In the genomic region with DNA sequence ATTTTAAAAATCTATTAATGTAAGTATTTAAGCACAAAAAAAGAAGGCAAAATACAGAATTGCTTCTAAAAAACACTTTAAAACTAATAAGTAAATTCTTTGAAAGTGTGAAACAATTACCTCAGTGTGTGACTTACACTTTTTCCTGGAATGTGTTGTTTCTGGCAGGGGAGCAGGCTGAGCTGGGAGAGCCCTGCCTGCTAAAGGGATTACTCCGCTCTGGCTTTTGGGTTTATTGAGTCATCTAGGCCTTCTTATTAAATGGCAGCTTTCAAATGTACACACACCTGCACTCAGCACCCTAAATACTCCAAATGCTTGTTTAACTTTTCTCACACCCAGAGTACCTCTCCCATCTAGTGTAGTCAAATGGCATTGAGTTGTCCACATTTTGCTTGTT, we compare ENCODE assay signal across 23 cellular contexts.
DNase-seq lines count a peak whose midpoint lies in the region; ATAC-seq and TF ChIP-seq lines count a peak whose summit lies in the region.
"Had no signal": no experiment of that assay in that cellular context is flagged by ENCODE, and none has a peak within 500 bp of the region (broad histone marks: within the 10 kb centered on the region; RNA-seq: fewer than 3 reads in every experiment).

No MANE protein-coding gene starts in this region.

- H3K27me3 ChIP-seq in heart left ventricle (no peaks in the 10 kb centered on the region), brain microvascular endothelial cell (replicated peaks) (no peaks in the 10 kb centered on the region), ovary (no peaks in the 10 kb centered on the region)
- H3K27me3 ChIP-seq: adrenal gland, esophagus squamous epithelium, Peyer's patch had no signal

- H3K9me3 ChIP-seq in heart left ventricle (no peaks in the 10 kb centered on the region), ovary (no peaks in the 10 kb centered on the region)
- H3K9me3 ChIP-seq: A549, adrenal gland, esophagus squamous epithelium, Peyer's patch had no signal

- ATAC-seq in heart left ventricle (peak in 3 of 4 donors; percentile 20 to 41 (median 23)), Right ventricle myocardium inferior (no peak)
- ATAC-seq: A549; activated T-helper 17 cell treated with anti-CD3 and anti-CD28 coated beads, Interleukin-2, amount 50 U/mL, for 72 hours; left lobe of liver; WTC11 had no signal

- TF ChIP-seq CTCF in heart left ventricle (IDR thresholded peaks at IDR 0.05): no peak
- TF ChIP-seq CTCF in brain microvascular endothelial cell (IDR thresholded peaks at IDR 0.05; ENCODE audit: low read depth, low read length, missing control alignments): no peak
- TF ChIP-seq CTCF in fibroblast of the aortic adventitia (IDR thresholded peaks at IDR 0.05; ENCODE audit: insufficient read depth, low read length): no peak
- TF ChIP-seq CTCF in GM13976 (IDR thresholded peaks at IDR 0.05; ENCODE audit: borderline replicate concordance, control extremely low read depth, extremely low read depth, insufficient read depth, missing control alignments): no peak
- no peak for TF ChIP-seq CTCF in ovary (IDR thresholded peaks at IDR 0.05)

- H3K4me1 ChIP-seq in heart left ventricle: peaks cover 0 to 54% (median 19%) of the 10 kb centered on the region in 12 donors
- no peaks in the 10 kb centered on the region for H3K4me1 ChIP-seq in ovary (ENCODE audit: insufficient read depth)
- H3K4me1 ChIP-seq: A549, Peyer's patch had no signal

- 60 to 73% (median 69%) methylated on average over 1 of the region's 1 CpG for WGBS in heart left ventricle, 4 donors
- WGBS in ovary, 3 donors: 59 to 71% (median 69%) methylated on average over 1 of the region's 1 CpG

- in situ Hi-C loops in brain microvascular endothelial cell (cut with HindIII; ENCODE audit: low pct_ligation_motif_present, low sequenced_read_pairs): no loop called here
- in situ Hi-C loops in GM13976 (cut with MboI; ENCODE audit: low sequenced_read_pairs, unreplicated experiment): no loop called here

- TF ChIP-seq POLR2A in heart left ventricle (IDR thresholded peaks at IDR 0.05) (no peak), ovary (IDR thresholded peaks at IDR 0.05) (no peak)

- intact Hi-C loops in heart left ventricle (cut with DNase I) (loop anchor here in 1 of 10 donors (10.0 kb wide), 1 partner anchor 216 kb away; no protein-coding TSS in a partner anchor), Right ventricle myocardium inferior (cut with DNase I) (no loop called here), ovary (cut with DNase I) (no loop called here)

- no peak for DNase-seq in heart left ventricle
- no peak for DNase-seq in Right ventricle myocardium inferior (ENCODE audit: missing footprints)
- DNase-seq in brain microvascular endothelial cell: peak; percentile 50
- peak; percentile 67 for DNase-seq in fibroblast of the aortic adventitia (ENCODE audit: low read depth)
- DNase-seq in stromal cell of bone marrow (ENCODE audit: low read depth): peak; percentile 48
- DNase-seq in GM13976 (ENCODE audit: low spot score): no peak
- no peak for DNase-seq in stimulated activated CD4-positive, alpha-beta T cell treated with anti-CD3 and anti-CD28 coated beads, Interleukin-2, amount 100 ng/mL, for 24 hours
- no peak for DNase-seq in ovary
- DNase-seq: adrenal gland; CD4-positive, alpha-beta memory T cell; cortex of kidney; DMS79 treated with DMSO at 0.1 percent for 48 hours; esophagus squamous epithelium; KBM-7; NCI-H1092 treated with DMSO at 0.1 percent for 48 hours; NCI-H748 treated with DMSO at 0.1 percent for 48 hours; Peyer's patch; stimulated activated CD4-positive, alpha-beta T cell treated with anti-CD3 and anti-CD28 coated beads, Interleukin-12 subunit alpha, Interleukin-12 subunit beta, amount 100 ng/mL, for 4 hours; stimulated activated naive CD4-positive, alpha-beta T cell treated with Interleukin-2 at 50 U/mL for 16 hours had no signal

- H3K27ac ChIP-seq in heart left ventricle (no peak overlapping the region), brain microvascular endothelial cell (no peak overlapping the region), ovary (no peak overlapping the region)
- H3K27ac ChIP-seq: A549, adrenal gland, Peyer's patch had no signal

- H3K4me3 ChIP-seq in heart left ventricle: no peak overlapping the region
- H3K4me3 ChIP-seq in brain microvascular endothelial cell (ENCODE audit: low read depth, low read length): no peak overlapping the region
- H3K4me3 ChIP-seq in fibroblast of the aortic adventitia (ENCODE audit: low read depth, low read length): no peak overlapping the region
- H3K4me3 ChIP-seq in ovary: no peak overlapping the region
- H3K4me3 ChIP-seq: A549, adrenal gland, esophagus squamous epithelium, Peyer's patch had no signal

- H3K36me3 ChIP-seq in heart left ventricle (peaks cover 0 to 5% (median 0%) of the 10 kb centered on the region in 9 donors), brain microvascular endothelial cell (replicated peaks) (no peaks in the 10 kb centered on the region), ovary (no peaks in the 10 kb centered on the region)
- H3K36me3 ChIP-seq: adrenal gland, esophagus squamous epithelium, Peyer's patch had no signal

- TF ChIP-seq EP300 in ovary (IDR thresholded peaks at IDR 0.05): no peak

Comparison
In these comparisons a context has a peak if more than half of its experiments do, and no peak if none do; other contexts are left out.
1. DNase-seq: peak in brain microvascular endothelial cell (single experiment), fibroblast of the aortic adventitia (single experiment) and stromal cell of bone marrow (single experiment); none in heart left ventricle (0 of 5), Right ventricle myocardium inferior (single experiment), GM13976 (single experiment), stimulated activated CD4-positive, alpha-beta T cell treated with anti-CD3 and anti-CD28 coated beads, Interleukin-2, amount 100 ng/mL, for 24 hours (0 of 2) and ovary (0 of 5).